10 cellular contexts compared by ENCODE assay signal in the genomic region with DNA sequence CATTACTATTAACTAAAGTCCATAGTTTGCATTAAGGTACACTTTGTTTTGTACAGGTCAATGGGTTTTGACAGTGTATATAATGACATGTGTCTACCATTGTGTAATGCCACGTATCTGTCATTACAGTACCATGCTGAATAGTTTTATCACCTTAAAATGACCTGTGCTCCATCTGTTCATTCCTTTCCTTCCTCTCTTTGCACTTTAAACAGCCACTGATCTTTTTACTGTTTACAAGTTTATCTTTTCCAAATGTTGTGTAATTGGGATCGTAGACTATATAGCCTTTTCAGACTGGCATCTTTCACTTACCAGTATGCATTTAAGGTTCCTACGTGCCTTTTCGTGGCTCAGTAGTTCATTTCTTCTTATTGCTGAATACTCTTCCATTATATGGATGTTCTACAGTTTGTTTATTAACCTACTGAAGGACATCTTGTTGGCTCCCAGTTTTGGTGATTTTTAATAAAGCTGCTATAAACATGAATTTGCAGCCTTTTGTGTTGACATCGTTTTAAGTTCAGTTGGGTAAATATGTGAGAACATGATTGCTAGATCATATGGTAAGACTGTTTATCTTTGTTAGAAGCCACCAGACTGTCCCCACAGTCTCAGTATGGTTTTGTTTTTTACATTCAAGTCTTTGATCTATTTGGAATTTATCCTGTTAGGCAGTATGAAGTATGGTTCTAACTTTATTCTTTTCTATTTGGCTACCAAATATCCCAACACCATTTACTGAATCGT. TPM values are rescaled to one million over a fixed set of nuclear protein-coding genes. Genes with fewer than 3 reads are reported as not detected.
DNase-seq lines count a peak whose midpoint lies in the region; ATAC-seq, FAIRE-seq and TF ChIP-seq lines count a peak whose summit lies in the region.
"Had no signal": no experiment of that assay in that cellular context is flagged by ENCODE, and none has a peak within 500 bp of the region (broad histone marks: within the 10 kb centered on the region; RNA-seq: fewer than 3 reads in every experiment).

No MANE protein-coding gene starts in this region.

- H3K9me3 ChIP-seq in small intestine (ENCODE audit: control insufficient read depth, low read depth), result no peaks in the 10 kb centered on the region

- WGBS in small intestine, 3 donors, result 62 to 71% (median 65%) methylated on average over 6 of the region's 6 CpGs

- no peak overlapping the region for H3K4me3 ChIP-seq in small intestine (ENCODE audit: low read depth in 1 of 2, low read length in 2 of 2)
- H3K4me3 ChIP-seq: lung had no signal

- no peaks in the 10 kb centered on the region for H3K27me3 Mint-ChIP-seq in activated CD8-positive, alpha-beta T cell treated with anti-CD3 and anti-CD28 coated beads for 36 hours
- H3K27me3 Mint-ChIP-seq in activated CD8-positive, alpha-beta T cell treated with anti-CD3 and anti-CD28 coated beads, Interleukin-2, amount 10 ng/mL, durations not matched to agents 7 days and 5 days (ENCODE audit: low read depth), result no peaks in the 10 kb centered on the region

- no peak for TF ChIP-seq CTCF in activated CD8-positive, alpha-beta T cell treated with anti-CD3 and anti-CD28 coated beads for 36 hours (IDR thresholded peaks at IDR 0.05)
- TF ChIP-seq CTCF in VCaP (conservative IDR thresholded peaks at IDR 0.05), result no peak

- H3K27ac ChIP-seq in VCaP, result peak overlapping the region; percentile 22
- H3K27ac ChIP-seq in small intestine (ENCODE audit: low read depth in 1 of 2, low read length in 1 of 2), result no peak overlapping the region

- H3K4me1 ChIP-seq in small intestine (ENCODE audit: control insufficient read depth in 2 of 2, insufficient read depth in 1 of 2, low read depth in 1 of 2, low read length in 1 of 2), result peaks cover 0 to 3% of the 10 kb centered on the region in 2 donors

- no peaks in the 10 kb centered on the region for H3K27me3 ChIP-seq in small intestine (ENCODE audit: control insufficient read depth in 2 of 2, insufficient read depth in 2 of 2, low read length in 2 of 2)

- peaks cover 60% of the 10 kb centered on the region for H3K4me1 Mint-ChIP-seq in activated CD8-positive, alpha-beta T cell treated with anti-CD3 and anti-CD28 coated beads for 36 hours (ENCODE audit: low read depth)
- peaks cover 49% of the 10 kb centered on the region for H3K4me1 Mint-ChIP-seq in activated CD8-positive, alpha-beta T cell treated with anti-CD3 and anti-CD28 coated beads, Interleukin-2, amount 10 ng/mL, durations not matched to agents 7 days and 5 days (ENCODE audit: low read depth)

- POLR2A ChIA-PET in activated CD8-positive, alpha-beta T cell treated with anti-CD3 and anti-CD28 coated beads for 36 hours (lab: Charles Lee), result interaction anchor here (0.9 to 1.2 kb wide), 2 partner anchors 16 to 29 kb away, joined by 3 to 4 read pairs; no protein-coding TSS in a partner anchor
- POLR2A ChIA-PET in activated CD8-positive, alpha-beta T cell treated with anti-CD3 and anti-CD28 coated beads, Interleukin-2, amount 10 ng/mL, durations not matched to agents 7 days and 5 days (lab: Charles Lee), result interaction anchor here (0.7 to 1.1 kb wide), 2 partner anchors 21 to 24 kb away, joined by 3 to 4 read pairs; no protein-coding TSS in a partner anchor

- peak overlapping the region; percentile 82 for H3K27ac Mint-ChIP-seq in activated CD8-positive, alpha-beta T cell treated with anti-CD3 and anti-CD28 coated beads for 36 hours
- H3K27ac Mint-ChIP-seq in activated CD8-positive, alpha-beta T cell treated with anti-CD3 and anti-CD28 coated beads, Interleukin-2, amount 10 ng/mL, durations not matched to agents 7 days and 5 days, result no peak overlapping the region

- ATAC-seq in activated CD8-positive, alpha-beta T cell treated with anti-CD3 and anti-CD28 coated beads for 36 hours, result no peak
- no peak for ATAC-seq in activated CD8-positive, alpha-beta T cell treated with anti-CD3 and anti-CD28 coated beads, Interleukin-2, amount 10 ng/mL, durations not matched to agents 7 days and 5 days
- peak; percentile 23 for ATAC-seq in HG02870 (IDR thresholded peaks at IDR 0.05; ENCODE audit: unreplicated experiment)
- no peak for ATAC-seq in GM21390 (IDR thresholded peaks at IDR 0.05; ENCODE audit: unreplicated experiment)

- intact Hi-C loops in activated CD8-positive, alpha-beta T cell treated with anti-CD3 and anti-CD28 coated beads for 36 hours (cut with micrococcal nuclease), result no loop called here

- H3K36me3 ChIP-seq in small intestine (ENCODE audit: control insufficient read depth in 2 of 2, insufficient read depth in 2 of 2, low read length in 2 of 2), result no peaks in the 10 kb centered on the region

- no peak for DNase-seq in activated CD8-positive, alpha-beta T cell treated with anti-CD3 and anti-CD28 coated beads for 36 hours
- no peak for DNase-seq in activated CD8-positive, alpha-beta T cell treated with anti-CD3 and anti-CD28 coated beads, Interleukin-2, amount 10 ng/mL, durations not matched to agents 7 days and 5 days
- DNase-seq in small intestine (peak; percentile 27), cerebellar cortex (ENCODE audit: low spot score) (no peak), middle frontal gyrus (ENCODE audit: extremely low spot score, low spot score) (no peak)
- DNase-seq: NCI-H1048 had no signal

- peaks cover 24% of the 10 kb centered on the region for H3K36me3 Mint-ChIP-seq in activated CD8-positive, alpha-beta T cell treated with anti-CD3 and anti-CD28 coated beads for 36 hours (ENCODE audit: low read depth)
- H3K36me3 Mint-ChIP-seq in activated CD8-positive, alpha-beta T cell treated with anti-CD3 and anti-CD28 coated beads, Interleukin-2, amount 10 ng/mL, durations not matched to agents 7 days and 5 days (ENCODE audit: low read depth), result peaks cover 28% of the 10 kb centered on the region

- no peaks in the 10 kb centered on the region for H3K9me3 Mint-ChIP-seq in activated CD8-positive, alpha-beta T cell treated with anti-CD3 and anti-CD28 coated beads for 36 hours
- H3K9me3 Mint-ChIP-seq in activated CD8-positive, alpha-beta T cell treated with anti-CD3 and anti-CD28 coated beads, Interleukin-2, amount 10 ng/mL, durations not matched to agents 7 days and 5 days (ENCODE audit: insufficient read depth), result no peaks in the 10 kb centered on the region

- CTCF ChIA-PET in activated CD8-positive, alpha-beta T cell treated with anti-CD3 and anti-CD28 coated beads for 36 hours (lab: Charles Lee), result interaction anchor here (0.7 kb wide), 1 partner anchor 25 kb away, joined by 3 read pairs; no protein-coding TSS in a partner anchor
- CTCF ChIA-PET in activated CD8-positive, alpha-beta T cell treated with anti-CD3 and anti-CD28 coated beads, Interleukin-2, amount 10 ng/mL, durations not matched to agents 7 days and 5 days (lab: Charles Lee), result interaction anchor here (1.4 kb wide), 1 partner anchor 31 kb away, joined by 4 read pairs; no protein-coding TSS in a partner anchor

- no peak for FAIRE-seq in small intestine (lab: Jason Lieb, UNC)

- H3K4me3 Mint-ChIP-seq in activated CD8-positive, alpha-beta T cell treated with anti-CD3 and anti-CD28 coated beads for 36 hours, result peak overlapping the region; percentile 43
- no peak overlapping the region for H3K4me3 Mint-ChIP-seq in activated CD8-positive, alpha-beta T cell treated with anti-CD3 and anti-CD28 coated beads, Interleukin-2, amount 10 ng/mL, durations not matched to agents 7 days and 5 days

RNA-seq across cellular contexts. Expression of a gene that starts 24.7 kb away (rescaled TPM):
- 10 to 100 TPM; 21.6 to 24.5 TPM for total RNA-seq in activated CD8-positive, alpha-beta T cell treated with anti-CD3 and anti-CD28 coated beads for 36 hours
- total RNA-seq in activated CD8-positive, alpha-beta T cell treated with anti-CD3 and anti-CD28 coated beads, Interleukin-2, amount 10 ng/mL, durations not matched to agents 7 days and 5 days, result 10 to 100 TPM; 20.8 to 21.9 TPM
- polyA plus RNA-seq in small intestine, result 10 to 100 TPM in 2 of 3 donors, 1 to 10 TPM in 1; 8.4 to 11.4 (median 10.3) TPM

RNA-seq across cellular contexts. Expression of a gene that starts 51.4 kb away (rescaled TPM):
- total RNA-seq in activated CD8-positive, alpha-beta T cell treated with anti-CD3 and anti-CD28 coated beads for 36 hours, result 1 to 10 TPM; 2.6 to 2.8 TPM
- total RNA-seq in activated CD8-positive, alpha-beta T cell treated with anti-CD3 and anti-CD28 coated beads, Interleukin-2, amount 10 ng/mL, durations not matched to agents 7 days and 5 days, result 1 to 10 TPM in 1 of 2 experiments, under 1 TPM in 1; 0.40 to 1.1 TPM
- 1 to 10 TPM in 2 of 3 donors, not detected in 1; 3.0 to 4.7 TPM for polyA plus RNA-seq in small intestine
